ENCODE assay signal across 2 cellular contexts in the genomic region with DNA sequence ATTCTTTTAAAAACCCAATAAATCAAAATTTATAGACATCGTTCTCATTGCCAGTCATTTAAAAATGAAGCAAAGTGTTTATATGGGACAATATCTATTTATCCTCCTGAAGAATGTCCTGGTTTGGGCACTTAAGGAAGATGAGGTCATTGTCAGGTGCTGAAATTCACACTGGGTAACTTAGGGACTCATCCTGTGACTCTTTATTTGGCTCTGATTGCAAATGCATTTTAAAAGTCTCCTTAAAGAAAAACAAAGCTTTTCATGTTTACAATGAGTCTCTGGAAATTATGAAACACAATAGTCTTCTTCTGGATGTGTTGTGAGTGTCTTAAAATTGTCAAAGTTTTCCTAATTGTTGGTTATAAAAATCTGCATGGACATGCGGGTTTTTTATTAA.
TF ChIP-seq lines count a peak whose summit lies in the region.

No MANE protein-coding gene starts in this region.

TF ChIP-seq in HEK293, 187 proteins besides CTCF, POLR2A, EP300 and RAD21 (continues in another document):
- TF ChIP-seq, protein P1, sequence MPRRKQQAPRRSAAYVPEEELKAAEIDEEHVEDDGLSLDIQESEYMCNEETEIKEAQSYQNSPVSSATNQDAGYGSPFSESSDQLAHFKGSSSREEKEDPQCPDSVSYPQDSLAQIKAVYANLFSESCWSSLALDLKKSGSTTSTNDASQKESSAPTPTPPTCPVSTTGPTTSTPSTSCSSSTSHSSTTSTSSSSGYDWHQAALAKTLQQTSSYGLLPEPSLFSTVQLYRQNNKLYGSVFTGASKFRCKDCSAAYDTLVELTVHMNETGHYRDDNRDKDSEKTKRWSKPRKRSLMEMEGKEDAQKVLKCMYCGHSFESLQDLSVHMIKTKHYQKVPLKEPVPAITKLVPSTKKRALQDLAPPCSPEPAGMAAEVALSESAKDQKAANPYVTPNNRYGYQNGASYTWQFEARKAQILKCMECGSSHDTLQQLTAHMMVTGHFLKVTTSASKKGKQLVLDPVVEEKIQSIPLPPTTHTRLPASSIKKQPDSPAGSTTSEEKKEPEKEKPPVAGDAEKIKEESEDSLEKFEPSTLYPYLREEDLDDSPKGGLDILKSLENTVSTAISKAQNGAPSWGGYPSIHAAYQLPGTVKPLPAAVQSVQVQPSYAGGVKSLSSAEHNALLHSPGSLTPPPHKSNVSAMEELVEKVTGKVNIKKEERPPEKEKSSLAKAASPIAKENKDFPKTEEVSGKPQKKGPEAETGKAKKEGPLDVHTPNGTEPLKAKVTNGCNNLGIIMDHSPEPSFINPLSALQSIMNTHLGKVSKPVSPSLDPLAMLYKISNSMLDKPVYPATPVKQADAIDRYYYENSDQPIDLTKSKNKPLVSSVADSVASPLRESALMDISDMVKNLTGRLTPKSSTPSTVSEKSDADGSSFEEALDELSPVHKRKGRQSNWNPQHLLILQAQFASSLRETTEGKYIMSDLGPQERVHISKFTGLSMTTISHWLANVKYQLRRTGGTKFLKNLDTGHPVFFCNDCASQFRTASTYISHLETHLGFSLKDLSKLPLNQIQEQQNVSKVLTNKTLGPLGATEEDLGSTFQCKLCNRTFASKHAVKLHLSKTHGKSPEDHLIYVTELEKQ (tag by site-specific recombination; IDR thresholded peaks at IDR 0.05; ENCODE audit: borderline replicate concordance): no peak
- TF ChIP-seq ZFHX2 (tag by site-specific recombination; conservative IDR thresholded peaks at IDR 0.05) (no peak), RBAK (tag by site-specific recombination; IDR thresholded peaks at IDR 0.05) (no peak), ZNF707 (tag by site-specific recombination; IDR thresholded peaks at IDR 0.05) (no peak), ZNF354C (tag by site-specific recombination; IDR thresholded peaks at IDR 0.05; ENCODE audit: borderline replicate concordance, low read depth) (no peak), ZNF10 (tag by site-specific recombination; IDR thresholded peaks at IDR 0.05) (peak; percentile 31; the same call in 1 of the 2 replicates), PRDM6 (tag by site-specific recombination; IDR thresholded peaks at IDR 0.05) (peak; percentile 45), KLF7 (tag by site-specific recombination; IDR thresholded peaks at IDR 0.05; ENCODE audit: borderline replicate concordance) (no peak), YY2 (tag by site-specific recombination; IDR thresholded peaks at IDR 0.05) (no peak), GLI2 (tag by site-specific recombination; IDR thresholded peaks at IDR 0.05; ENCODE audit: borderline replicate concordance, low read depth) (no peak), ZNF660 (tag by site-specific recombination; IDR thresholded peaks at IDR 0.05) (no peak), ZBTB7A (tag by site-specific recombination; IDR thresholded peaks at IDR 0.05; ENCODE audit: low read depth) (no peak), SP3 (tag by site-specific recombination; IDR thresholded peaks at IDR 0.05) (no peak), ZNF366 (tag by site-specific recombination; conservative IDR thresholded peaks at IDR 0.05) (peak; percentile 80), BCL11A (tag by site-specific recombination; IDR thresholded peaks at IDR 0.05; ENCODE audit: low read depth) (no peak), ZNF248 (tag by site-specific recombination; IDR thresholded peaks at IDR 0.05) (no peak), ZNF48 (tag by site-specific recombination; IDR thresholded peaks at IDR 0.05) (no peak), ZNF629 (tag by site-specific recombination; IDR thresholded peaks at IDR 0.05) (peak; percentile 34; the same call in 1 of the 2 replicates), GLIS2 (tag by site-specific recombination; IDR thresholded peaks at IDR 0.05) (no peak), ZNF623 (tag by site-specific recombination; IDR thresholded peaks at IDR 0.05) (no peak), ZNF426 (tag by site-specific recombination; IDR thresholded peaks at IDR 0.05) (no peak), ZBTB8A (tag by site-specific recombination; IDR thresholded peaks at IDR 0.05) (no peak), KLF1 (tag by site-specific recombination; IDR thresholded peaks at IDR 0.05) (no peak), ZNF221 (tag by site-specific recombination; IDR thresholded peaks at IDR 0.05; ENCODE audit: borderline replicate concordance) (no peak), ZFP37 (tag by site-specific recombination; IDR thresholded peaks at IDR 0.05) (no peak), ZNF341 (tag by site-specific recombination; IDR thresholded peaks at IDR 0.05; ENCODE audit: low read depth) (no peak), IKZF3 (tag by site-specific recombination; IDR thresholded peaks at IDR 0.05) (no peak), ZNF394 (tag by site-specific recombination; IDR thresholded peaks at IDR 0.05; ENCODE audit: borderline replicate concordance) (no peak), KLF9 (tag by site-specific recombination; IDR thresholded peaks at IDR 0.05; ENCODE audit: low read depth) (no peak)
- TF ChIP-seq, protein P2, sequence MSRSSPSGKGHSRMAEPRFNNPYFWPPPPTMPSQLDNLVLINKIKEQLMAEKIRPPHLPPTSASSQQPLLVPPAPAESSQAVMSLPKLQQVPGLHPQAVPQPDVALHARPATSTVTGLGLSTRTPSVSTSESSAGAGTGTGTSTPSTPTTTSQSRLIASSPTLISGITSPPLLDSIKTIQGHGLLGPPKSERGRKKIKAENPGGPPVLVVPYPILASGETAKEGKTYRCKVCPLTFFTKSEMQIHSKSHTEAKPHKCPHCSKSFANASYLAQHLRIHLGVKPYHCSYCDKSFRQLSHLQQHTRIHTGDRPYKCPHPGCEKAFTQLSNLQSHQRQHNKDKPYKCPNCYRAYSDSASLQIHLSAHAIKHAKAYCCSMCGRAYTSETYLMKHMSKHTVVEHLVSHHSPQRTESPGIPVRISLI (tag by site-specific recombination; IDR thresholded peaks at IDR 0.05): no peak

TF ChIP-seq in H1, 55 proteins besides CTCF, POLR2A, EP300 and RAD21 (continued from another document):
- TF ChIP-seq, protein P3, sequence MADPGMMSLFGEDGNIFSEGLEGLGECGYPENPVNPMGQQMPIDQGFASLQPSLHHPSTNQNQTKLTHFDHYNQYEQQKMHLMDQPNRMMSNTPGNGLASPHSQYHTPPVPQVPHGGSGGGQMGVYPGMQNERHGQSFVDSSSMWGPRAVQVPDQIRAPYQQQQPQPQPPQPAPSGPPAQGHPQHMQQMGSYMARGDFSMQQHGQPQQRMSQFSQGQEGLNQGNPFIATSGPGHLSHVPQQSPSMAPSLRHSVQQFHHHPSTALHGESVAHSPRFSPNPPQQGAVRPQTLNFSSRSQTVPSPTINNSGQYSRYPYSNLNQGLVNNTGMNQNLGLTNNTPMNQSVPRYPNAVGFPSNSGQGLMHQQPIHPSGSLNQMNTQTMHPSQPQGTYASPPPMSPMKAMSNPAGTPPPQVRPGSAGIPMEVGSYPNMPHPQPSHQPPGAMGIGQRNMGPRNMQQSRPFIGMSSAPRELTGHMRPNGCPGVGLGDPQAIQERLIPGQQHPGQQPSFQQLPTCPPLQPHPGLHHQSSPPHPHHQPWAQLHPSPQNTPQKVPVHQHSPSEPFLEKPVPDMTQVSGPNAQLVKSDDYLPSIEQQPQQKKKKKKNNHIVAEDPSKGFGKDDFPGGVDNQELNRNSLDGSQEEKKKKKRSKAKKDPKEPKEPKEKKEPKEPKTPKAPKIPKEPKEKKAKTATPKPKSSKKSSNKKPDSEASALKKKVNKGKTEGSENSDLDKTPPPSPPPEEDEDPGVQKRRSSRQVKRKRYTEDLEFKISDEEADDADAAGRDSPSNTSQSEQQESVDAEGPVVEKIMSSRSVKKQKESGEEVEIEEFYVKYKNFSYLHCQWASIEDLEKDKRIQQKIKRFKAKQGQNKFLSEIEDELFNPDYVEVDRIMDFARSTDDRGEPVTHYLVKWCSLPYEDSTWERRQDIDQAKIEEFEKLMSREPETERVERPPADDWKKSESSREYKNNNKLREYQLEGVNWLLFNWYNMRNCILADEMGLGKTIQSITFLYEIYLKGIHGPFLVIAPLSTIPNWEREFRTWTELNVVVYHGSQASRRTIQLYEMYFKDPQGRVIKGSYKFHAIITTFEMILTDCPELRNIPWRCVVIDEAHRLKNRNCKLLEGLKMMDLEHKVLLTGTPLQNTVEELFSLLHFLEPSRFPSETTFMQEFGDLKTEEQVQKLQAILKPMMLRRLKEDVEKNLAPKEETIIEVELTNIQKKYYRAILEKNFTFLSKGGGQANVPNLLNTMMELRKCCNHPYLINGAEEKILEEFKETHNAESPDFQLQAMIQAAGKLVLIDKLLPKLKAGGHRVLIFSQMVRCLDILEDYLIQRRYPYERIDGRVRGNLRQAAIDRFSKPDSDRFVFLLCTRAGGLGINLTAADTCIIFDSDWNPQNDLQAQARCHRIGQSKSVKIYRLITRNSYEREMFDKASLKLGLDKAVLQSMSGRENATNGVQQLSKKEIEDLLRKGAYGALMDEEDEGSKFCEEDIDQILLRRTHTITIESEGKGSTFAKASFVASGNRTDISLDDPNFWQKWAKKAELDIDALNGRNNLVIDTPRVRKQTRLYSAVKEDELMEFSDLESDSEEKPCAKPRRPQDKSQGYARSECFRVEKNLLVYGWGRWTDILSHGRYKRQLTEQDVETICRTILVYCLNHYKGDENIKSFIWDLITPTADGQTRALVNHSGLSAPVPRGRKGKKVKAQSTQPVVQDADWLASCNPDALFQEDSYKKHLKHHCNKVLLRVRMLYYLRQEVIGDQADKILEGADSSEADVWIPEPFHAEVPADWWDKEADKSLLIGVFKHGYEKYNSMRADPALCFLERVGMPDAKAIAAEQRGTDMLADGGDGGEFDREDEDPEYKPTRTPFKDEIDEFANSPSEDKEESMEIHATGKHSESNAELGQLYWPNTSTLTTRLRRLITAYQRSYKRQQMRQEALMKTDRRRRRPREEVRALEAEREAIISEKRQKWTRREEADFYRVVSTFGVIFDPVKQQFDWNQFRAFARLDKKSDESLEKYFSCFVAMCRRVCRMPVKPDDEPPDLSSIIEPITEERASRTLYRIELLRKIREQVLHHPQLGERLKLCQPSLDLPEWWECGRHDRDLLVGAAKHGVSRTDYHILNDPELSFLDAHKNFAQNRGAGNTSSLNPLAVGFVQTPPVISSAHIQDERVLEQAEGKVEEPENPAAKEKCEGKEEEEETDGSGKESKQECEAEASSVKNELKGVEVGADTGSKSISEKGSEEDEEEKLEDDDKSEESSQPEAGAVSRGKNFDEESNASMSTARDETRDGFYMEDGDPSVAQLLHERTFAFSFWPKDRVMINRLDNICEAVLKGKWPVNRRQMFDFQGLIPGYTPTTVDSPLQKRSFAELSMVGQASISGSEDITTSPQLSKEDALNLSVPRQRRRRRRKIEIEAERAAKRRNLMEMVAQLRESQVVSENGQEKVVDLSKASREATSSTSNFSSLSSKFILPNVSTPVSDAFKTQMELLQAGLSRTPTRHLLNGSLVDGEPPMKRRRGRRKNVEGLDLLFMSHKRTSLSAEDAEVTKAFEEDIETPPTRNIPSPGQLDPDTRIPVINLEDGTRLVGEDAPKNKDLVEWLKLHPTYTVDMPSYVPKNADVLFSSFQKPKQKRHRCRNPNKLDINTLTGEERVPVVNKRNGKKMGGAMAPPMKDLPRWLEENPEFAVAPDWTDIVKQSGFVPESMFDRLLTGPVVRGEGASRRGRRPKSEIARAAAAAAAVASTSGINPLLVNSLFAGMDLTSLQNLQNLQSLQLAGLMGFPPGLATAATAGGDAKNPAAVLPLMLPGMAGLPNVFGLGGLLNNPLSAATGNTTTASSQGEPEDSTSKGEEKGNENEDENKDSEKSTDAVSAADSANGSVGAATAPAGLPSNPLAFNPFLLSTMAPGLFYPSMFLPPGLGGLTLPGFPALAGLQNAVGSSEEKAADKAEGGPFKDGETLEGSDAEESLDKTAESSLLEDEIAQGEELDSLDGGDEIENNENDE (IDR thresholded peaks at IDR 0.05; ENCODE audit: insufficient replicate concordance, low read length): no peak
- TF ChIP-seq CBX8 (IDR thresholded peaks at IDR 0.05; ENCODE audit: borderline replicate concordance, low read depth, low read length) (no peak), CHD1 (IDR thresholded peaks at IDR 0.05; ENCODE audit: low read depth, low read length) (no peak), TEAD4 (IDR thresholded peaks at IDR 0.05; ENCODE audit: low read depth, low read length) (no peak), JUN (IDR thresholded peaks at IDR 0.05; ENCODE audit: low read depth, low read length) (no peak)
- TF ChIP-seq, protein P4, sequence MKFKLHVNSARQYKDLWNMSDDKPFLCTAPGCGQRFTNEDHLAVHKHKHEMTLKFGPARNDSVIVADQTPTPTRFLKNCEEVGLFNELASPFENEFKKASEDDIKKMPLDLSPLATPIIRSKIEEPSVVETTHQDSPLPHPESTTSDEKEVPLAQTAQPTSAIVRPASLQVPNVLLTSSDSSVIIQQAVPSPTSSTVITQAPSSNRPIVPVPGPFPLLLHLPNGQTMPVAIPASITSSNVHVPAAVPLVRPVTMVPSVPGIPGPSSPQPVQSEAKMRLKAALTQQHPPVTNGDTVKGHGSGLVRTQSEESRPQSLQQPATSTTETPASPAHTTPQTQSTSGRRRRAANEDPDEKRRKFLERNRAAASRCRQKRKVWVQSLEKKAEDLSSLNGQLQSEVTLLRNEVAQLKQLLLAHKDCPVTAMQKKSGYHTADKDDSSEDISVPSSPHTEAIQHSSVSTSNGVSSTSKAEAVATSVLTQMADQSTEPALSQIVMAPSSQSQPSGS (IDR thresholded peaks at IDR 0.05; ENCODE audit: low read length): no peak
- TF ChIP-seq, protein P5, sequence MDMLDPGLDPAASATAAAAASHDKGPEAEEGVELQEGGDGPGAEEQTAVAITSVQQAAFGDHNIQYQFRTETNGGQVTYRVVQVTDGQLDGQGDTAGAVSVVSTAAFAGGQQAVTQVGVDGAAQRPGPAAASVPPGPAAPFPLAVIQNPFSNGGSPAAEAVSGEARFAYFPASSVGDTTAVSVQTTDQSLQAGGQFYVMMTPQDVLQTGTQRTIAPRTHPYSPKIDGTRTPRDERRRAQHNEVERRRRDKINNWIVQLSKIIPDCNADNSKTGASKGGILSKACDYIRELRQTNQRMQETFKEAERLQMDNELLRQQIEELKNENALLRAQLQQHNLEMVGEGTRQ (IDR thresholded peaks at IDR 0.05; ENCODE audit: low read length): no peak
